8 cellular contexts compared by ENCODE assay signal in genomic region chr5:172006378-172007152, GRCh38. TPM values are rescaled to one million over a fixed set of nuclear protein-coding genes. Genes with fewer than 3 reads are reported as not detected.
DNase-seq lines count a peak whose midpoint lies in the region; ATAC-seq and TF ChIP-seq lines count a peak whose summit lies in the region.

FBXW11 (minus strand) TSS chr5:172006638; CDS start chr5:172006502, 136 bp downstream.

- CTCF ChIA-PET in AG04449 (lab: Yijun Ruan, JAX), result interaction anchor here (0.7 to 8.1 kb wide), 21 partner anchors 11 to 587 kb away, joined by 3 to 117 read pairs (median 4); partner anchors contain the start of genes FGF18 and STK10
- CTCF ChIA-PET in WTC11 (lab: Charles Lee), result interaction anchor here (0.9 to 5.9 kb wide), 15 partner anchors 22 to 588 kb away, joined by 3 to 65 read pairs (median 6); partner anchors contain the start of genes FGF18 and STK10

- H3K27ac Mint-ChIP-seq in WTC11, result peak within 1 kb of the TSS; percentile 95
- peak within 1 kb of the TSS; percentile 96 to 100 (median 98) for H3K27ac Mint-ChIP-seq in immature natural killer cell

- H3K4me1 Mint-ChIP-seq in WTC11 (peaks cover 67% of the 10 kb centered on the region), immature natural killer cell (peaks cover 51 to 62% of the 10 kb centered on the region in 2 donors)

- peak; percentile 87 for ATAC-seq in GM18907 (IDR thresholded peaks at IDR 0.05; ENCODE audit: unreplicated experiment)
- peak; percentile 83 for ATAC-seq in HG03159 (IDR thresholded peaks at IDR 0.05; ENCODE audit: unreplicated experiment)
- ATAC-seq in WTC11, result peak; percentile 82

- peak within 1 kb of the TSS; percentile 87 for H3K4me3 ChIP-seq in AG04449 (ENCODE audit: low read depth, low read length)
- peak within 1 kb of the TSS; percentile 73 to 91 for H3K4me3 ChIP-seq in cardiac fibroblast (replicated peaks in 1 of 2; ENCODE audit: low read depth in 2 of 2, low read length in 2 of 2)
- H3K4me3 ChIP-seq in spleen, result peak within 1 kb of the TSS; percentile 72 to 98 (median 88)

- POLR2A ChIA-PET in AG04449 (lab: Yijun Ruan, JAX) (interaction anchor here (0.7 to 2.0 kb wide), 12 partner anchors 9 to 756 kb away, joined by 3 to 7 read pairs (median 4); partner anchors contain the start of genes NPM1 and STK10), WTC11 (lab: Charles Lee) (interaction anchor here (0.5 to 1.3 kb wide), 12 partner anchors 9 to 749 kb away, joined by 3 to 6 read pairs (median 4); no protein-coding TSS in a partner anchor)

- TF ChIP-seq POLR2A in spleen (IDR thresholded peaks at IDR 0.05), result peak; percentile 42 to 93 (median 54)

- peaks cover 27 to 57% (median 49%) of the 10 kb centered on the region in 6 donors for H3K4me1 ChIP-seq in spleen

- intact Hi-C loops in spleen (cut with DNase I; ENCODE audit: low total_unique reads), result loop anchor here (10.0 kb wide), 1 partner anchor 92 kb away; no protein-coding TSS in a partner anchor

- H3K36me3 Mint-ChIP-seq in WTC11 (no peaks in the 10 kb centered on the region), immature natural killer cell (no peaks in the 10 kb centered on the region)

- DNase-seq in AG04449 (ENCODE audit: low read depth, low spot score) (peak; percentile 78), NCI-H2227 treated with DMSO at 0.1 percent for 48 hours (lab: John Stamatoyannopoulos, UW) (peak; percentile 90), WTC11 (ENCODE audit: low spot score) (peak; percentile 96), cardiac fibroblast (ENCODE audit: low read depth in 2 of 2) (peak; percentile 97), immature natural killer cell (peak; percentile 92 to 94 (median 94)), spleen (peak; percentile 99)

- no peaks in the 10 kb centered on the region for H3K9me3 ChIP-seq in spleen

- no peaks in the 10 kb centered on the region for H3K27me3 ChIP-seq in spleen (replicated peaks in 1 of 7)

- H3K36me3 ChIP-seq in spleen, result no peaks in the 10 kb centered on the region

- H3K4me3 Mint-ChIP-seq in WTC11 (peak within 1 kb of the TSS; percentile 93), immature natural killer cell (peak within 1 kb of the TSS; percentile 93 to 97 (median 95))

- no peak for TF ChIP-seq CTCF in AG04449 (IDR thresholded peaks at IDR 0.05; ENCODE audit: insufficient read depth, low read length, missing control alignments)
- no peak for TF ChIP-seq CTCF in WTC11 (IDR thresholded peaks at IDR 0.05)
- TF ChIP-seq CTCF in cardiac fibroblast (IDR thresholded peaks at IDR 0.05; ENCODE audit: low read depth, low read length), result no peak
- peak in 2 of 11 experiments; percentile 0 to 26 for TF ChIP-seq CTCF in spleen (IDR thresholded peaks at IDR 0.05 in 8 of 11, conservative IDR thresholded peaks at IDR 0.05 in 3 of 11)

- H3K27me3 Mint-ChIP-seq in WTC11 (ENCODE audit: low read depth), result peaks cover 16% of the 10 kb centered on the region
- peaks cover 0 to 7% (median 2%) of the 10 kb centered on the region in 3 donors for H3K27me3 Mint-ChIP-seq in immature natural killer cell (ENCODE audit: low read depth in 3 of 3)

- peak within 1 kb of the TSS; percentile 92 to 100 (median 98) for H3K27ac ChIP-seq in spleen

- H3K9me3 Mint-ChIP-seq in WTC11 (no peaks in the 10 kb centered on the region), immature natural killer cell (no peaks in the 10 kb centered on the region)

- WGBS in spleen, 5 donors, result 0 to 1% (median 0%) methylated on average over 16 to 77 of the region's 77 CpGs

TF ChIP-seq in WTC11, 78 proteins besides CTCF, POLR2A, EP300 and RAD21 (continues in another document):
- TF ChIP-seq IRF2 (CRISPR knock-in tag; IDR thresholded peaks at IDR 0.05; ENCODE audit: borderline replicate concordance, low read depth), result no peak
- TF ChIP-seq, protein P1, sequence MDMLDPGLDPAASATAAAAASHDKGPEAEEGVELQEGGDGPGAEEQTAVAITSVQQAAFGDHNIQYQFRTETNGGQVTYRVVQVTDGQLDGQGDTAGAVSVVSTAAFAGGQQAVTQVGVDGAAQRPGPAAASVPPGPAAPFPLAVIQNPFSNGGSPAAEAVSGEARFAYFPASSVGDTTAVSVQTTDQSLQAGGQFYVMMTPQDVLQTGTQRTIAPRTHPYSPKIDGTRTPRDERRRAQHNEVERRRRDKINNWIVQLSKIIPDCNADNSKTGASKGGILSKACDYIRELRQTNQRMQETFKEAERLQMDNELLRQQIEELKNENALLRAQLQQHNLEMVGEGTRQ (CRISPR knock-in tag; IDR thresholded peaks at IDR 0.05), result no peak
- peak; percentile 69; the same call in 1 of the 2 replicates for TF ChIP-seq MYBL2 (CRISPR knock-in tag; IDR thresholded peaks at IDR 0.05)
- TF ChIP-seq NFE2L1 (CRISPR knock-in tag; IDR thresholded peaks at IDR 0.05), result peak; percentile 52; the same call in 1 of the 2 replicates
- TF ChIP-seq ETV6 (CRISPR knock-in tag; IDR thresholded peaks at IDR 0.05), result peak; percentile 41; the same call in 1 of the 2 replicates
- peak; percentile 16; the same call in 1 of the 2 replicates for TF ChIP-seq NFYB (CRISPR knock-in tag; conservative IDR thresholded peaks at IDR 0.05; ENCODE audit: low read depth)
- TF ChIP-seq, protein P2, sequence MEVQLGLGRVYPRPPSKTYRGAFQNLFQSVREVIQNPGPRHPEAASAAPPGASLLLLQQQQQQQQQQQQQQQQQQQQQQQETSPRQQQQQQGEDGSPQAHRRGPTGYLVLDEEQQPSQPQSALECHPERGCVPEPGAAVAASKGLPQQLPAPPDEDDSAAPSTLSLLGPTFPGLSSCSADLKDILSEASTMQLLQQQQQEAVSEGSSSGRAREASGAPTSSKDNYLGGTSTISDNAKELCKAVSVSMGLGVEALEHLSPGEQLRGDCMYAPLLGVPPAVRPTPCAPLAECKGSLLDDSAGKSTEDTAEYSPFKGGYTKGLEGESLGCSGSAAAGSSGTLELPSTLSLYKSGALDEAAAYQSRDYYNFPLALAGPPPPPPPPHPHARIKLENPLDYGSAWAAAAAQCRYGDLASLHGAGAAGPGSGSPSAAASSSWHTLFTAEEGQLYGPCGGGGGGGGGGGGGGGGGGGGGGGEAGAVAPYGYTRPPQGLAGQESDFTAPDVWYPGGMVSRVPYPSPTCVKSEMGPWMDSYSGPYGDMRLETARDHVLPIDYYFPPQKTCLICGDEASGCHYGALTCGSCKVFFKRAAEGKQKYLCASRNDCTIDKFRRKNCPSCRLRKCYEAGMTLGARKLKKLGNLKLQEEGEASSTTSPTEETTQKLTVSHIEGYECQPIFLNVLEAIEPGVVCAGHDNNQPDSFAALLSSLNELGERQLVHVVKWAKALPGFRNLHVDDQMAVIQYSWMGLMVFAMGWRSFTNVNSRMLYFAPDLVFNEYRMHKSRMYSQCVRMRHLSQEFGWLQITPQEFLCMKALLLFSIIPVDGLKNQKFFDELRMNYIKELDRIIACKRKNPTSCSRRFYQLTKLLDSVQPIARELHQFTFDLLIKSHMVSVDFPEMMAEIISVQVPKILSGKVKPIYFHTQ (CRISPR knock-in tag; IDR thresholded peaks at IDR 0.05), result no peak
- TF ChIP-seq, protein P3, sequence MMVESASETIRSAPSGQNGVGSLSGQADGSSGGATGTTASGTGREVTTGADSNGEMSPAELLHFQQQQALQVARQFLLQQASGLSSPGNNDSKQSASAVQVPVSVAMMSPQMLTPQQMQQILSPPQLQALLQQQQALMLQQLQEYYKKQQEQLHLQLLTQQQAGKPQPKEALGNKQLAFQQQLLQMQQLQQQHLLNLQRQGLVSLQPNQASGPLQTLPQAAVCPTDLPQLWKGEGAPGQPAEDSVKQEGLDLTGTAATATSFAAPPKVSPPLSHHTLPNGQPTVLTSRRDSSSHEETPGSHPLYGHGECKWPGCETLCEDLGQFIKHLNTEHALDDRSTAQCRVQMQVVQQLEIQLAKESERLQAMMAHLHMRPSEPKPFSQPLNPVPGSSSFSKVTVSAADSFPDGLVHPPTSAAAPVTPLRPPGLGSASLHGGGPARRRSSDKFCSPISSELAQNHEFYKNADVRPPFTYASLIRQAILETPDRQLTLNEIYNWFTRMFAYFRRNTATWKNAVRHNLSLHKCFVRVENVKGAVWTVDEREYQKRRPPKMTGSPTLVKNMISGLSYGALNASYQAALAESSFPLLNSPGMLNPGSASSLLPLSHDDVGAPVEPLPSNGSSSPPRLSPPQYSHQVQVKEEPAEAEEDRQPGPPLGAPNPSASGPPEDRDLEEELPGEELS (CRISPR knock-in tag; IDR thresholded peaks at IDR 0.05), result peak; percentile 70; the same call in 1 of the 2 replicates
- TF ChIP-seq TEAD1 (CRISPR knock-in tag; IDR thresholded peaks at IDR 0.05), result peak; percentile 90
- no peak for TF ChIP-seq SOX15 (CRISPR knock-in tag; IDR thresholded peaks at IDR 0.05)
- TF ChIP-seq RELA (CRISPR knock-in tag; IDR thresholded peaks at IDR 0.05; ENCODE audit: borderline replicate concordance), result 0 out of 2 replicates have a peak, but pooled peaks have one; percentile 52
- TF ChIP-seq, protein P4, sequence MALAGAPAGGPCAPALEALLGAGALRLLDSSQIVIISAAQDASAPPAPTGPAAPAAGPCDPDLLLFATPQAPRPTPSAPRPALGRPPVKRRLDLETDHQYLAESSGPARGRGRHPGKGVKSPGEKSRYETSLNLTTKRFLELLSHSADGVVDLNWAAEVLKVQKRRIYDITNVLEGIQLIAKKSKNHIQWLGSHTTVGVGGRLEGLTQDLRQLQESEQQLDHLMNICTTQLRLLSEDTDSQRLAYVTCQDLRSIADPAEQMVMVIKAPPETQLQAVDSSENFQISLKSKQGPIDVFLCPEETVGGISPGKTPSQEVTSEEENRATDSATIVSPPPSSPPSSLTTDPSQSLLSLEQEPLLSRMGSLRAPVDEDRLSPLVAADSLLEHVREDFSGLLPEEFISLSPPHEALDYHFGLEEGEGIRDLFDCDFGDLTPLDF (CRISPR knock-in tag; IDR thresholded peaks at IDR 0.05), result no peak
- TF ChIP-seq GABPB1 (CRISPR knock-in tag; IDR thresholded peaks at IDR 0.05), result peak; percentile 84
- TF ChIP-seq ZNF138 (CRISPR knock-in tag; conservative IDR thresholded peaks at IDR 0.05), result no peak

RNA-seq across cellular contexts. Expression of gene FBXW11, which starts in this region (rescaled TPM):
- 48.4 to 52.2 TPM (median 51.2 TPM) in 3 replicates for total RNA-seq in WTC11 (2021)
- polyA plus RNA-seq in immature natural killer cell, result 10 to 100 TPM; 13.6 to 29.1 (median 17.8) TPM
- total RNA-seq in spleen, result 10 to 100 TPM; 40.6 to 72.1 (median 64.5) TPM
- polyA plus RNA-seq in spleen, result 10 to 100 TPM in 1 of 3 donors, 1 to 10 TPM in 2; 7.5 to 14.5 (median 8.3) TPM

Comparison
In these comparisons a context has a peak if more than half of its experiments do, and no peak if none do; other contexts are left out.
1. Peak in every context shown above with its lines: DNase-seq, ATAC-seq, H3K4me3 ChIP-seq and H3K27ac ChIP-seq.